ENCODE assay signal across 11 cellular contexts in the genomic region with DNA sequence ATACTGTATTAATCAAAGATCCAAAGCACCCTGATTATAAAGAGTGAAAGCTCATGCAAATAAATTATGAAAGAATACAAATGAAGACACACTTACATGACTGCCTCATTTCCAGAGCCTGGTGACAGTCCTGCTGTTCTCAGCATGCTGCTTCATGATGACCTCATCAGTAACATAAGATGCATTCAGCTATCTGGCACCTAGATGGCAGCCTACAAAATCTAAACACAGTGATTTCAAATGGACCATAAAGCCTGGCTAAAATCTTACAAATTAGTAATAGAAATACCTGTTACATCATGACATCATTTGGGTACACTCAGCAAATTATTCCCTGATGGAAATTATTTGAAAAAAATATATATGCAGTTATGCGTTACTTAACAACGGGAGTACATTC.
DNase-seq lines count a peak whose midpoint lies in the region; ATAC-seq and TF ChIP-seq lines count a peak whose summit lies in the region.
"Had no signal": no experiment of that assay in that cellular context is flagged by ENCODE, and none has a peak within 500 bp of the region (broad histone marks: within the 10 kb centered on the region; RNA-seq: fewer than 3 reads in every experiment).

No MANE protein-coding gene starts in this region.

- no peaks in the 10 kb centered on the region for H3K36me3 Mint-ChIP-seq in endodermal cell (ENCODE audit: low read depth)
- no peaks in the 10 kb centered on the region for H3K36me3 Mint-ChIP-seq in effector memory CD8-positive, alpha-beta T cell (ENCODE audit: insufficient read depth)

- no peaks in the 10 kb centered on the region for H3K4me1 ChIP-seq in endodermal cell (ENCODE audit: control insufficient read depth, insufficient read depth, low read length)
- H3K4me1 ChIP-seq: prostate gland, thyroid gland had no signal

- DNase-seq in HEK293T (ENCODE audit: extremely low spot score) (peak; percentile 61), NCI-H524 treated with DMSO at 0.1 percent for 48 hours (lab: John Stamatoyannopoulos, UW) (peak; percentile 5), endodermal cell (peak; percentile 49), renal cortical epithelial cell (ENCODE audit: low read depth) (peak; percentile 4)
- DNase-seq in effector memory CD8-positive, alpha-beta T cell: no peak
- DNase-seq: activated CD4-positive, alpha-beta T cell treated with anti-CD3 and anti-CD28 coated beads for 36 hours; thyroid gland had no signal

- CTCF ChIA-PET in HEK293T (lab: Yijun Ruan, JAX): interaction anchor here (0.9 kb wide), 1 partner anchor 18 kb away, joined by 3 read pairs; no protein-coding TSS in a partner anchor

- H3K27ac ChIP-seq in endodermal cell (ENCODE audit: low read depth, low read length): no peak overlapping the region
- H3K27ac ChIP-seq: prostate gland, thyroid gland had no signal

- no peaks in the 10 kb centered on the region for H3K36me3 ChIP-seq in endodermal cell (ENCODE audit: control insufficient read depth, insufficient read depth, low read length)
- H3K36me3 ChIP-seq: prostate gland, thyroid gland had no signal

- 92 to 100% methylated on average over 2 of the region's 2 CpGs for WGBS in endodermal cell (ENCODE audit: insufficient coverage in 1 of 2, insufficient read length in 1 of 2), 2 experiments

- peaks cover 11% of the 10 kb centered on the region for H3K4me1 Mint-ChIP-seq in endodermal cell
- no peaks in the 10 kb centered on the region for H3K4me1 Mint-ChIP-seq in effector memory CD8-positive, alpha-beta T cell (ENCODE audit: low read depth in 2 of 2)
- H3K4me1 Mint-ChIP-seq: activated CD4-positive, alpha-beta T cell treated with anti-CD3 and anti-CD28 coated beads for 36 hours had no signal

- H3K4me3 Mint-ChIP-seq in endodermal cell: no peak overlapping the region
- H3K4me3 Mint-ChIP-seq in effector memory CD8-positive, alpha-beta T cell: no peak overlapping the region
- H3K4me3 Mint-ChIP-seq: activated CD4-positive, alpha-beta T cell treated with anti-CD3 and anti-CD28 coated beads for 36 hours had no signal

- H3K4me3 ChIP-seq in endodermal cell (ENCODE audit: low read length): no peak overlapping the region
- H3K4me3 ChIP-seq: prostate gland, thyroid gland had no signal

- peak; percentile 69 for TF ChIP-seq CTCF in endodermal cell (conservative IDR thresholded peaks at IDR 0.05)

- no peaks in the 10 kb centered on the region for H3K27me3 Mint-ChIP-seq in endodermal cell (ENCODE audit: insufficient read depth)
- no peaks in the 10 kb centered on the region for H3K27me3 Mint-ChIP-seq in effector memory CD8-positive, alpha-beta T cell
- H3K27me3 Mint-ChIP-seq: activated CD4-positive, alpha-beta T cell treated with anti-CD3 and anti-CD28 coated beads for 36 hours had no signal

- H3K27me3 ChIP-seq in endodermal cell (ENCODE audit: control insufficient read depth, insufficient read depth, low read length, poor library complexity, severe bottlenecking): no peaks in the 10 kb centered on the region
- H3K27me3 ChIP-seq: thyroid gland had no signal

- H3K27ac Mint-ChIP-seq in endodermal cell: no peak overlapping the region
- no peak overlapping the region for H3K27ac Mint-ChIP-seq in effector memory CD8-positive, alpha-beta T cell
- H3K27ac Mint-ChIP-seq: activated CD4-positive, alpha-beta T cell treated with anti-CD3 and anti-CD28 coated beads for 36 hours had no signal

- no peaks in the 10 kb centered on the region for H3K9me3 Mint-ChIP-seq in endodermal cell
- H3K9me3 Mint-ChIP-seq in effector memory CD8-positive, alpha-beta T cell: peaks cover 0 to 2% of the 10 kb centered on the region in 2 donors

- no peaks in the 10 kb centered on the region for H3K9me3 ChIP-seq in endodermal cell (ENCODE audit: control insufficient read depth, low read length)
- H3K9me3 ChIP-seq: prostate gland, thyroid gland had no signal

- POLR2A ChIA-PET in HEK293T (lab: Yijun Ruan, JAX): no interaction called here

- H3K9ac ChIP-seq in endodermal cell (ENCODE audit: extremely low read depth, low read length, poor library complexity, severe bottlenecking): no peak overlapping the region

- ATAC-seq in effector memory CD8-positive, alpha-beta T cell (replicated peaks): no peak
- no peak for ATAC-seq in HG02678 (IDR thresholded peaks at IDR 0.05; ENCODE audit: unreplicated experiment)
- no peak for ATAC-seq in HG03571 (IDR thresholded peaks at IDR 0.05; ENCODE audit: unreplicated experiment)
- no peak for ATAC-seq in GM18517 (IDR thresholded peaks at IDR 0.05; ENCODE audit: unreplicated experiment)
- ATAC-seq: activated CD4-positive, alpha-beta T cell treated with anti-CD3 and anti-CD28 coated beads for 36 hours had no signal

TF ChIP-seq in HEK293T, 16 proteins besides CTCF, POLR2A, EP300 and RAD21:
- TF ChIP-seq L3MBTL2 (conservative IDR thresholded peaks at IDR 0.05): no peak
- TF ChIP-seq ARNT (IDR thresholded peaks at IDR 0.05): no peak
- TF ChIP-seq CTBP1 (IDR thresholded peaks at IDR 0.05; ENCODE audit: borderline replicate concordance): peak; percentile 11; the same call in 1 of the 2 replicates
- TF ChIP-seq, protein P1, sequence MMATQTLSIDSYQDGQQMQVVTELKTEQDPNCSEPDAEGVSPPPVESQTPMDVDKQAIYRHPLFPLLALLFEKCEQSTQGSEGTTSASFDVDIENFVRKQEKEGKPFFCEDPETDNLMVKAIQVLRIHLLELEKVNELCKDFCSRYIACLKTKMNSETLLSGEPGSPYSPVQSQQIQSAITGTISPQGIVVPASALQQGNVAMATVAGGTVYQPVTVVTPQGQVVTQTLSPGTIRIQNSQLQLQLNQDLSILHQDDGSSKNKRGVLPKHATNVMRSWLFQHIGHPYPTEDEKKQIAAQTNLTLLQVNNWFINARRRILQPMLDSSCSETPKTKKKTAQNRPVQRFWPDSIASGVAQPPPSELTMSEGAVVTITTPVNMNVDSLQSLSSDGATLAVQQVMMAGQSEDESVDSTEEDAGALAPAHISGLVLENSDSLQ (IDR thresholded peaks at IDR 0.05): peak; percentile 87

Comparison
In these comparisons a context has a peak if more than half of its experiments do, and no peak if none do; other contexts are left out.
1. DNase-seq: peak in HEK293T (single experiment), NCI-H524 treated with DMSO at 0.1 percent for 48 hours (single experiment), endodermal cell (single experiment) and renal cortical epithelial cell (single experiment); none in effector memory CD8-positive, alpha-beta T cell (0 of 3).